11 cellular contexts compared by ENCODE assay signal in the genomic region with DNA sequence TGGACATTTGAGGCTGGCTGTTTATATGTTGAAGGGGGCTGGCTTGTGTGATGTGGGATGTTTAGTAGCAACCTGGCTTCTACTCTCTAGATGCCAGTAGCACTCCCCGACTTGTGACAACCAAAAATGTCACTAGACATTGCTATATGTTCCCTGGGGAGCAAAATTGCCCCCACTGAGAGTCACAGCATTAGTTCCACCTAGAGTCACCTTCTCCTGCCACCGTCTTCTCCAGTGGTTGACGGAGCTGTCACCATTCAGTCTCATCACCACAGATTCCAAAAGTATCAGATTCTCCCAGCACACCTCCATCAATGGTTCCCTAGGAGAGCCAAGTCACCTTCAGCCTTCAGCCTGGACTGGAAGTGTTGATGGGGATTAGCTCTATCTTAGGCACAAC. TPM values are rescaled to one million over a fixed set of nuclear protein-coding genes. Genes with fewer than 3 reads are reported as not detected.
"Had no signal": no experiment of that assay in that cellular context is flagged by ENCODE, and none has a peak within 500 bp of the region (broad histone marks: within the 10 kb centered on the region; RNA-seq: fewer than 3 reads in every experiment).

No MANE protein-coding gene starts in this region.

- DNase-seq: GM23248, GOT3, H7, H9, HCEC 1CT, HFFc6 had no signal

- H3K27ac ChIP-seq: GM23248 had no signal

- H3K4me3 ChIP-seq: GM23248, GM23338, HAP-1 had no signal

- H3K9me3 ChIP-seq: HAP-1 had no signal

- ATAC-seq: GM23338, HCT116 had no signal

- H3K4me1 ChIP-seq: HAP-1 had no signal

- H3K36me3 ChIP-seq: HAP-1 had no signal

RNA-seq across cellular contexts. Expression of gene KRT76, which starts 7.8 kb away (rescaled TPM):
- total RNA-seq: GM23248, GM23338, H1, H4, H7, H9, HFFc6 had no signal
- polyA plus RNA-seq: GM23248, GM23338, H1 had no signal

RNA-seq across cellular contexts. Expression of gene KRT3, which starts 11.0 kb away (rescaled TPM):
- total RNA-seq: GM23248, GM23338, H1, H4, H7, H9, HFFc6 had no signal
- polyA plus RNA-seq: GM23248, GM23338, H1 had no signal

RNA-seq across cellular contexts. Expression of gene KRT4, which starts 29.0 kb away (rescaled TPM):
- total RNA-seq: GM23338, H1, H4, H7, H9 had no signal
- polyA plus RNA-seq: GM23248, GM23338, H1 had no signal

RNA-seq across cellular contexts. Expression of gene KRT79, which starts 49.2 kb away (rescaled TPM):
- total RNA-seq: GM23248, H1, H4, H7, H9, HFFc6 had no signal
- polyA plus RNA-seq: GM23338, H1 had no signal
